Comparison of ENCODE assay signal across 20 cellular contexts in the genomic region with DNA sequence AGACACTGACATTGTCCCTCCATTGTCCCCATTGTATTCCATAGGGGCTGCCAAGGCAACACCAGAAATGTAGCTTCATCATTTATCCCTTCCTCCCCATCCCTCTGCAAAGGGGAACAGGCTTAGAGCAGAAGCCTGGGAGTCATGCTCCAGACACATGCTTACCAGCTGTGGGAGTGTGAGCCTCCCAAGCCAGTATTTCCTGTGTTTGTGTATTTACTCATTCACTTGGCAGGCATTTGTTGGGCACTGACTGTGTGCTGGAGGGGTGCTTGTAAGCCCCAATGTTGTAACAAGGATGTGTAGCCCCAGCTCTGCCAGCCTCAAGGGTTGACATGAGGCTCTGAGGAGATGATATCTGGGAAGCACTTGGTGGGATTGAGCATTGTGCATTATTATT. TPM values are rescaled to one million over a fixed set of nuclear protein-coding genes. Genes with fewer than 3 reads are reported as not detected.
DNase-seq lines count a peak whose midpoint lies in the region; ATAC-seq and TF ChIP-seq lines count a peak whose summit lies in the region.
"Had no signal": no experiment of that assay in that cellular context is flagged by ENCODE, and none has a peak within 500 bp of the region (broad histone marks: within the 10 kb centered on the region; RNA-seq: fewer than 3 reads in every experiment).

No MANE protein-coding gene starts in this region.

- no peaks in the 10 kb centered on the region for H3K9me3 ChIP-seq in MG63

- TF ChIP-seq CTCF in fibroblast of villous mesenchyme (IDR thresholded peaks at IDR 0.05; ENCODE audit: insufficient read depth, low read depth, low read length) = no peak

- H3K4me3 ChIP-seq in MG63 = no peak overlapping the region
- no peak overlapping the region for H3K4me3 ChIP-seq in fibroblast of villous mesenchyme (ENCODE audit: low read depth, low read length)

- no peak for ATAC-seq in GM21786 (IDR thresholded peaks at IDR 0.05; ENCODE audit: unreplicated experiment)
- ATAC-seq: PC-3, T-cell had no signal

- DNase-seq in DMS53 (lab: John Stamatoyannopoulos, UW) = peak; percentile 33
- DNase-seq in DMS53 treated with DMSO at 0.1 percent for 48 hours (lab: John Stamatoyannopoulos, UW; ENCODE audit: unreplicated experiment) = no peak
- peak; percentile 29 for DNase-seq in ELR (ENCODE audit: low read depth)
- DNase-seq in MG63 = peak; percentile 86
- peak; percentile 12 for DNase-seq in fibroblast of villous mesenchyme (ENCODE audit: low read depth)
- DNase-seq in head of caudate nucleus = no peak
- DNase-seq in NK-92 (lab: John Stamatoyannopoulos, UW; ENCODE audit: unreplicated experiment) = no peak
- DNase-seq: 8988T, H9, IMR-90, MV-4-11, NCI-H1105 treated with DMSO at 0.1 percent for 48 hours, NCI-H2029 treated with DMSO at 0.1 percent for 48 hours, NCI-H345, NCI-H524 treated with DMSO at 0.1 percent for 48 hours, PC-3, RPMI8226, SIG-M5, T-cell had no signal

- H3K36me3 ChIP-seq in MG63 = no peaks in the 10 kb centered on the region

- intact Hi-C loops in head of caudate nucleus (cut with DNase I) = no loop called here

- no peaks in the 10 kb centered on the region for H3K27me3 ChIP-seq in MG63

RNA-seq across cellular contexts. Expression of gene TCL1A, which starts 46.0 kb away (rescaled TPM):
- total RNA-seq in MG63 (2014; rRNA removed; shearing (Covaris generic); ENCODE audit: low replicate concordance) = not detected in 2 replicates
- not detected in 2 replicates for total RNA-seq in fibroblast of villous mesenchyme
- total RNA-seq: H9, IMR-90, PC-3 had no signal

Comparison
In these comparisons a context has a peak if more than half of its experiments do, and no peak if none do; other contexts are left out.
1. DNase-seq: peak in DMS53 (single experiment), ELR (single experiment), MG63 (single experiment) and fibroblast of villous mesenchyme (single experiment); none in DMS53 treated with DMSO at 0.1 percent for 48 hours (single experiment), head of caudate nucleus (0 of 42) and NK-92 (single experiment).